In the genomic region with DNA sequence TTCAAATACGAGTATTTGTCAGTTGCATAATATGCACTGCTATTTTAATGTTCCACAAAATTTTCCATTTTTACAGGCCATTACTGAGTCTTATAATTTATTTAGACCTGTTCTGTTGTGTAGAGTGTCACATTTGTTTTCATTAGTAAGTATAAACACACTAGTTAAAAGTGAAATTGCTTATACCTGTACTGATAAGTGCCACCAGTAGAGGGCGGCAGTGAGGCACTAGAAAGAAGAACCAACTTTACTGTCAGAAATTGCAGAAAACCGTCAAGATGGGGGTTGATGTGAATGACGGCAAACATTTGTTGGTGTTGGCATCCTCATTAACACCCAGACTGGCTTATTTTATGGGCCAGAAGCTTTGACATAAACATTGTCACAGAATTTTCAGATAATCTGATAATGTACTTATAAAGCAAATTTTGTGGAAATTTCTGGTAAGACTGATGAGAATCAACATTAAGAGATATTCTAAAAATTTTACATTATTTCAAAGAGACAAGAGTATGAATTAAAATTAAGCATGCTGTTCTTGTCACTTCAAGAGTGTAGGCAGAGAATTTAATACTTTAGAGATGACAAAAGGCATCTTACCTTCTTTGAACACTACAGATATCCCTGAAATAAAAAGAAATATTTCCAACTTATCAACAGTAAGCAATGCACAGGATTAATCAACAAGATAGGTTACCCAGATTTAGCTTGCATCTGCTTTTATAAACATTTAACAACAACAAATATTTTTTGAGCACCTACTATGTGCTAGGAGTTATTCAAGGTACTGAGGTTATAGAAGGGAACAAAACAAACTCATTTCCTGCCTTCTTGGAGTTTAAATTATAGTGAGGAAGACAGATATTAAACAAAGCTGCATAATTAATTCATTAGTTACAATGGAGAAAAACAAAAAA, we compare ENCODE assay signal across 8 cellular contexts. TPM values are rescaled to one million over a fixed set of nuclear protein-coding genes. Genes with fewer than 3 reads are reported as not detected.
DNase-seq lines count a peak whose midpoint lies in the region; ATAC-seq, FAIRE-seq and TF ChIP-seq lines count a peak whose summit lies in the region.

No MANE protein-coding gene starts in this region.

- TF ChIP-seq CTCF in psoas muscle (IDR thresholded peaks at IDR 0.05) (peak; percentile 84), uterus (IDR thresholded peaks at IDR 0.05) (peak; percentile 41 to 64 (median 47))

- H3K4me1 ChIP-seq in psoas muscle (no peaks in the 10 kb centered on the region), uterus (no peaks in the 10 kb centered on the region)

- intact Hi-C loops in psoas muscle (cut with DNase I), result loop anchor here (10.0 kb wide), 3 partner anchors 217 to 443 kb away; no protein-coding TSS in a partner anchor
- intact Hi-C loops in uterus (cut with DNase I; ENCODE audit: low total_unique reads), result no loop called here

- ATAC-seq in psoas muscle (peak in 1 of 4 donors; percentile 56), GM21529 (IDR thresholded peaks at IDR 0.05; ENCODE audit: unreplicated experiment) (no peak)

- DNase-seq in DMS114 treated with DMSO at 0.1 percent for 48 hours (lab: John Stamatoyannopoulos, UW; ENCODE audit: unreplicated experiment) (peak; percentile 46), HTR-8/SVneo (ENCODE audit: insufficient read length, low spot score) (peak; percentile 48), SK-MEL-5 (ENCODE audit: low read depth, low spot score) (peak; percentile 73), glomerular visceral epithelial cell (ENCODE audit: extremely low spot score) (peak; percentile 70), psoas muscle (peak; percentile 43 to 68), uterus (peak in 1 of 2 donors; percentile 51)
- peak; percentile 6 to 68 (median 58) for DNase-seq in activated naive CD4-positive, alpha-beta T cell (lab: John Stamatoyannopoulos, UW)

- 21 to 26% (median 23%) methylated on average over 4 of the region's 4 CpGs for WGBS in psoas muscle, 3 donors

- no peak overlapping the region for H3K27ac ChIP-seq in psoas muscle
- H3K27ac ChIP-seq in uterus, result no peak overlapping the region

- no peak for TF ChIP-seq POLR2A in uterus (IDR thresholded peaks at IDR 0.05)

- no peaks in the 10 kb centered on the region for H3K36me3 ChIP-seq in psoas muscle (ENCODE audit: insufficient read depth in 1 of 2, low read depth in 1 of 2)
- no peaks in the 10 kb centered on the region for H3K36me3 ChIP-seq in uterus

- H3K27me3 ChIP-seq in psoas muscle (ENCODE audit: insufficient read depth in 3 of 3, low read length in 2 of 3) (no peaks in the 10 kb centered on the region), uterus (no peaks in the 10 kb centered on the region)

- no peaks in the 10 kb centered on the region for H3K9me3 ChIP-seq in psoas muscle
- H3K9me3 ChIP-seq in uterus, result no peaks in the 10 kb centered on the region

- no peak for FAIRE-seq in HTR-8/SVneo (lab: Jason Lieb, UNC)

- in situ Hi-C loops in SK-MEL-5 (cut with HindIII; ENCODE audit: low pct_unique_long_range_greater_than_20kb, low sequenced_read_pairs), result no loop called here

- H3K4me3 ChIP-seq in psoas muscle (no peak overlapping the region), uterus (no peak overlapping the region)

RNA-seq across cellular contexts. Expression of a gene that starts 24.9 kb away (rescaled TPM):
- total RNA-seq in SK-MEL-5 (2014; rRNA removed; shearing (Covaris generic)), result 9.6 and 10.0 TPM in 2 replicates
- 5.6 and 8.1 TPM in 2 replicates for polyA plus RNA-seq in SK-MEL-5 (2015; cell fraction: cytosol; rRNA removed)
- polyA plus RNA-seq in SK-MEL-5 (2015; cell fraction: nucleus; rRNA removed), result 21.1 and 22.2 TPM in 2 replicates
- total RNA-seq in psoas muscle, result 10 to 100 TPM in 1 of 4 donors, 1 to 10 TPM in 3; 2.3 to 11.0 (median 4.0) TPM
- polyA plus RNA-seq in psoas muscle, result 1 to 10 TPM in 2 of 3 donors, under 1 TPM in 1; 0.72 to 3.1 (median 1.6) TPM
- 10 to 100 TPM in 3 of 4 donors, 1 to 10 TPM in 1; 6.9 to 42.2 (median 22.9) TPM for total RNA-seq in uterus

RNA-seq across cellular contexts. Expression of a gene that starts 36.3 kb away (rescaled TPM):
- 5.4 and 8.4 TPM in 2 replicates for total RNA-seq in SK-MEL-5 (2014; rRNA removed; shearing (Covaris generic))
- 5.7 and 7.6 TPM in 2 replicates for polyA plus RNA-seq in SK-MEL-5 (2015; cell fraction: cytosol; rRNA removed)
- polyA plus RNA-seq in SK-MEL-5 (2015; cell fraction: nucleus; rRNA removed), result 1.9 and 3.7 TPM in 2 replicates
- 1 to 10 TPM; 1.7 to 3.3 (median 2.2) TPM for total RNA-seq in psoas muscle
- 1 to 10 TPM in 2 of 3 donors, under 1 TPM in 1; 1.00 to 4.2 (median 1.4) TPM for polyA plus RNA-seq in psoas muscle
- 10 to 100 TPM in 1 of 4 donors, 1 to 10 TPM in 3; 5.6 to 12.6 (median 7.7) TPM for total RNA-seq in uterus
